ENCODE assay signal across 8 cellular contexts in the genomic region with DNA sequence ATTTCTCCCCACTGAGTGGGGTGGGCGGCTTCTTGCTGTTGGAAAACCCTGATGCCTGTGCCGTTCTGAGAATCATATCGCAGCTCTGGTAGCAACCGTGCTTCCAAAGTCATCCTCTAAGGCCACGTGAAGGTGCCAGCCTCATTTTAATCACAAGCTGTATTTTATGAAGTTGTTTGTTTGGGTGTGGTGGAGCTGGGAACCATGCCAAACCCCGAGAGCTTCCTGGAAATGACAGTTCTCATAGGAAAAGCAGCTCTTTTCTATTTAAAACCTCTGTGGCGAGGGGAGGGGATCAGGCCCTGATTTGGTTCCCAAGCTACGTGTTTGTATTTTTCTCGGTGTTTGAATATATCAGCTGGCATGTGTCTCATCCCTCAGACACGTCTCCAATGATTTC. TPM values are rescaled to one million over a fixed set of nuclear protein-coding genes. Genes with fewer than 3 reads are reported as not detected.
DNase-seq lines count a peak whose midpoint lies in the region; ATAC-seq lines count a peak whose summit lies in the region.

No MANE protein-coding gene starts in this region.

- intact Hi-C loops in sciatic nerve (cut with DNase I): no loop called here

- ATAC-seq in sciatic nerve (peak; percentile 74), HG03442 (IDR thresholded peaks at IDR 0.05; ENCODE audit: unreplicated experiment) (no peak), GM18909 (IDR thresholded peaks at IDR 0.05; ENCODE audit: poor library complexity, unreplicated experiment) (no peak)

- peak; percentile 92 for DNase-seq in EH (ENCODE audit: low read depth)
- peak; percentile 83 to 87 for DNase-seq in NCI-H526 (lab: John Stamatoyannopoulos, UW)
- peak; percentile 12 to 23 for DNase-seq in activated T-helper 1 cell treated with anti-CD3 and anti-CD28 coated beads, Interleukin-2, amount 50 U/mL, for 16 hours (ENCODE audit: low read depth in 1 of 2, low spot score in 1 of 2)
- DNase-seq in fibroblast of peridontal ligament (ENCODE audit: extremely low read depth): peak; percentile 97
- DNase-seq in sciatic nerve (ENCODE audit: low spot score): peak; percentile 89
- DNase-seq in middle frontal gyrus (ENCODE audit: extremely low spot score, low spot score): no peak

RNA-seq across cellular contexts. Expression of gene KNOP1, which starts 21.7 kb away (rescaled TPM):
- 19.2 TPM for total RNA-seq in sciatic nerve

RNA-seq across cellular contexts. Expression of gene IQCK, which starts 21.8 kb away (rescaled TPM):
- 24.5 TPM for total RNA-seq in sciatic nerve
